ENCODE assay signal across 1 cellular context in genomic region chr2:63863707-63864106, GRCh38.
TF ChIP-seq lines count a peak whose summit lies in the region.

No MANE protein-coding gene starts in this region.

TF ChIP-seq in WTC11, 78 proteins besides CTCF, POLR2A, EP300 and RAD21:
- no peak for TF ChIP-seq ARID4B (CRISPR knock-in tag; IDR thresholded peaks at IDR 0.05; ENCODE audit: borderline replicate concordance)
- no peak for TF ChIP-seq CDX4 (CRISPR knock-in tag; IDR thresholded peaks at IDR 0.05; ENCODE audit: borderline replicate concordance)
- TF ChIP-seq ZSCAN18 (CRISPR knock-in tag; IDR thresholded peaks at IDR 0.05): no peak
- no peak for TF ChIP-seq MYBL2 (CRISPR knock-in tag; IDR thresholded peaks at IDR 0.05)
- no peak for TF ChIP-seq E2F4 (CRISPR knock-in tag; IDR thresholded peaks at IDR 0.05; ENCODE audit: borderline replicate concordance, low read depth)
- TF ChIP-seq TEAD4 (CRISPR knock-in tag; IDR thresholded peaks at IDR 0.05): no peak
- no peak for TF ChIP-seq AR (CRISPR knock-in tag; IDR thresholded peaks at IDR 0.05)
- TF ChIP-seq CREM (CRISPR knock-in tag; IDR thresholded peaks at IDR 0.05): no peak
- no peak for TF ChIP-seq JAZF1 (CRISPR knock-in tag; IDR thresholded peaks at IDR 0.05)
- TF ChIP-seq MXD4 (CRISPR knock-in tag; IDR thresholded peaks at IDR 0.05; ENCODE audit: borderline replicate concordance): no peak
- no peak for TF ChIP-seq NR1H2 (CRISPR knock-in tag; IDR thresholded peaks at IDR 0.05)
- TF ChIP-seq ATF2 (CRISPR knock-in tag; IDR thresholded peaks at IDR 0.05; ENCODE audit: borderline replicate concordance, low read depth): no peak
- TF ChIP-seq MLX (CRISPR knock-in tag; IDR thresholded peaks at IDR 0.05): no peak
TF ChIP-seq in WTC11: peak in this region for 0.
